ENCODE assay signal across 8 cellular contexts in genomic region chr18:27017901-27018500, GRCh38.
DNase-seq lines count a peak whose midpoint lies in the region.

No MANE protein-coding gene starts in this region.

- no peak overlapping the region for H3K27ac ChIP-seq in substantia nigra (ENCODE audit: low read depth, low read length, poor library complexity, severe bottlenecking)

- intact Hi-C loops in posterior vena cava (cut with DNase I) = no loop called here

- peak; percentile 8 for DNase-seq in COLO668 (lab: John Stamatoyannopoulos, UW; ENCODE audit: unreplicated experiment)
- DNase-seq in H4 (ENCODE audit: low spot score) = peak; percentile 11
- DNase-seq in RPMI8226 = peak; percentile 54
- peak; percentile 1 for DNase-seq in hepatic stellate cell (ENCODE audit: low spot score)
- DNase-seq in central memory CD4-positive, alpha-beta T cell = no peak
- no peak for DNase-seq in posterior vena cava (ENCODE audit: low spot score)
- DNase-seq in 8988T = no peak
- DNase-seq in substantia nigra (lab: John Stamatoyannopoulos, UW) = no peak

Comparison
In these comparisons a context has a peak if more than half of its experiments do, and no peak if none do; other contexts are left out.
1. DNase-seq: peak in COLO668 (single experiment), H4 (single experiment), RPMI8226 (single experiment) and hepatic stellate cell (single experiment); none in central memory CD4-positive, alpha-beta T cell (single experiment), posterior vena cava (single experiment), 8988T (single experiment) and substantia nigra (0 of 49).